ENCODE assay signal across 8 cellular contexts in genomic region chr13:20161275-20161950, GRCh38. TPM values are rescaled to one million over a fixed set of nuclear protein-coding genes. Genes with fewer than 3 reads are reported as not detected.
DNase-seq lines count a peak whose midpoint lies in the region; ATAC-seq and TF ChIP-seq lines count a peak whose summit lies in the region.

No MANE protein-coding gene starts in this region.

- H3K27me3 ChIP-seq in heart right ventricle: peaks cover 0 to 89% (median 74%) of the 10 kb centered on the region in 7 donors

- H3K36me3 ChIP-seq in heart right ventricle: no peaks in the 10 kb centered on the region

- H3K9me3 ChIP-seq in heart right ventricle: no peaks in the 10 kb centered on the region

- H3K4me3 ChIP-seq in heart right ventricle: peak overlapping the region; percentile 33 to 66 (median 62)

- WGBS in heart right ventricle, 2 donors: 1 to 3% methylated on average over 76 to 79 of the region's 79 CpGs

- H3K4me3 Mint-ChIP-seq in CD14-positive monocyte: peak overlapping the region; percentile 77 to 90

- peaks cover 24% of the 10 kb centered on the region for H3K4me1 Mint-ChIP-seq in CD14-positive monocyte

- peak overlapping the region; percentile 19 to 89 (median 79) for H3K27ac ChIP-seq in heart right ventricle

- H3K9me3 Mint-ChIP-seq in CD14-positive monocyte: peaks cover 0 to 10% (median 3%) of the 10 kb centered on the region in 7 donors

- peak; percentile 22 for ATAC-seq in GM19468 (IDR thresholded peaks at IDR 0.05; ENCODE audit: extremely low read depth, unreplicated experiment)
- ATAC-seq in HG03565 (IDR thresholded peaks at IDR 0.05; ENCODE audit: unreplicated experiment): peak; percentile 35
- ATAC-seq in heart right ventricle: peak; percentile 64 to 80 (median 72)

- H3K4me1 ChIP-seq in heart right ventricle: peaks cover 0 to 23% (median 12%) of the 10 kb centered on the region in 9 donors

- peaks cover 57 to 79% (median 68%) of the 10 kb centered on the region in 3 donors for H3K27me3 Mint-ChIP-seq in CD14-positive monocyte (ENCODE audit: low read depth in 3 of 3)

- TF ChIP-seq CTCF in CD14-positive monocyte (IDR thresholded peaks at IDR 0.05): no peak
- no peak for TF ChIP-seq CTCF in heart right ventricle (IDR thresholded peaks at IDR 0.05)

- DNase-seq in CD14-positive monocyte (ENCODE audit: low spot score) (no peak), heart right ventricle (peak in 1 of 2 donors; percentile 50), HT-29 (ENCODE audit: low spot score) (no peak), OCI-M1 (lab: John Stamatoyannopoulos, UW) (no peak)
- DNase-seq in activated T-cell treated with anti-CD3 and anti-CD28 coated beads, Interleukin-2, amount 50 U/mL, for 1 hour: peak; percentile 60
- peak; percentile 67 for DNase-seq in stimulated activated CD4-positive, alpha-beta T cell treated with anti-CD3 and anti-CD28 coated beads, Interleukin-15, amount 100 ng/mL, for 24 hours

- intact Hi-C loops in CD14-positive monocyte (cut with micrococcal nuclease): loop anchor here (5.0 to 10.0 kb wide), 4 partner anchors 34 to 197 kb away; no protein-coding TSS in a partner anchor
- intact Hi-C loops in heart right ventricle (cut with DNase I): loop anchor here (2.0 to 10.0 kb wide), 9 partner anchors 21 to 177 kb away; no protein-coding TSS in a partner anchor

- peaks cover 0 to 9% of the 10 kb centered on the region in 2 donors for H3K36me3 Mint-ChIP-seq in CD14-positive monocyte

- H3K27ac Mint-ChIP-seq in CD14-positive monocyte: peak overlapping the region in 1 of 7 donors; percentile 68

RNA-seq across cellular contexts. Expression of gene GJA3, which starts 0.6 kb away (rescaled TPM):
- polyA plus RNA-seq in CD14-positive monocyte (not detected), heart right ventricle (1 to 10 TPM; 4.0 to 4.3 TPM)
- 10 to 100 TPM; 14.2 to 30.1 (median 19.4) TPM for total RNA-seq in heart right ventricle
- total RNA-seq in HT-29 (2014; rRNA removed; shearing (Covaris generic)): 0.29 and 0.43 TPM in 2 replicates

RNA-seq across cellular contexts. Expression of gene GJB2, which starts 31.3 kb away (rescaled TPM):
- polyA plus RNA-seq in CD14-positive monocyte (not detected), heart right ventricle (under 1 TPM; 0.29 to 0.90 TPM)
- under 1 TPM in 9 of 10 donors, not detected in 1; 0.09 to 0.44 (median 0.21) TPM for total RNA-seq in heart right ventricle
- 41.9 and 50.1 TPM in 2 replicates for total RNA-seq in HT-29 (2014; rRNA removed; shearing (Covaris generic))

Comparison
In these comparisons a context has a peak if more than half of its experiments do, and no peak if none do; other contexts are left out.
1. DNase-seq: peak in activated T-cell treated with anti-CD3 and anti-CD28 coated beads, Interleukin-2, amount 50 U/mL, for 1 hour (single experiment) and stimulated activated CD4-positive, alpha-beta T cell treated with anti-CD3 and anti-CD28 coated beads, Interleukin-15, amount 100 ng/mL, for 24 hours (single experiment); none in CD14-positive monocyte (single experiment), HT-29 (single experiment) and OCI-M1 (single experiment).
2. RNA of gene GJA3, which starts 0.6 kb away (total RNA-seq): 14.2 to 30.1 TPM in heart right ventricle; 0.29 to 0.43 TPM in HT-29; every median in the first group is over 10 times any median in the second.
3. RNA of gene GJB2, which starts 31.3 kb away (total RNA-seq): 41.9 to 50.1 TPM in HT-29; 0.09 to 0.44 TPM in heart right ventricle; every median in the first group is over 10 times any median in the second.
4. Peak in every context shown above with its lines, with median percentiles within 50 percentile points of each other: ATAC-seq.